In the genomic region with DNA sequence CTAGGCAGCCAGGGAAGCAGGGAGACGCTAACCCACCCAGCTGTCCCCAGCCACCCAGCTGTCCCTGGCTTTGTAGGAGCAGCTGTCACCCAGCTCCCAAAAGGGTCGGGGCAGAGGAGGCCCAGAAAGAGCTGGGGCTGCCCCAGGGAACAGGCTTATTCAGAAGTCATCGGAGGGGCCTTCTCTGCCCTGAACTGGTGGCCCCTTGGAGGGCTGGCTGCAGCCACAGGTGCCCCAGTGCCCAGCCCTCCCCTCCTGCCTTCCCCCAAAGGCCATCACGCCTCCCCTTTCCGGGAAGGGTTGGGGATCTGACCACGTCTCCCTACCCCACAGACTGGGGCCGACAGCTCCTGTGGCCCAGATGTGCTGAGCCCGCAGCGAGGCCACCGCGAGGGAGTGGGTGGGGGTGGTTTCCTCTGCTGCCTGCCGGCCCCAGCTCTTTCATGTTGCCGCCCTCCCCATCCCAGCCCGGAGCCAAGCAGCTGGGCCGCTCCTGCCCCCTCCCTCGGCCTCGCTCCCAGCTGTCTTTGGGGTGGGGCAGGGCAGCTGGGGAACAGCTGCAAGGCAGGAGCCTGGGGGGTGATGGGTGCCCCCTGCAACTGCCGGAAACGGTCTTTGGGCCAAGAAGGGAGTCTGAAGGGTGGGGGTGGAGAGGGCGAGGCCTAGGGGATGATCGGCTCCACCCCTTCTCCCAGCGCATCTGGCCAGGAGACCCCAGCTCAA, we compare ENCODE assay signal across 8 cellular contexts. TPM values are rescaled to one million over a fixed set of nuclear protein-coding genes. Genes with fewer than 3 reads are reported as not detected.
DNase-seq lines count a peak whose midpoint lies in the region; ATAC-seq, FAIRE-seq and TF ChIP-seq lines count a peak whose summit lies in the region.

No MANE protein-coding gene starts in this region.

- H3K36me3 ChIP-seq in hepatocyte (replicated peaks; ENCODE audit: insufficient read depth, low read depth): no peaks in the 10 kb centered on the region
- peaks cover 4 to 13% of the 10 kb centered on the region in 2 donors for H3K36me3 ChIP-seq in kidney (ENCODE audit: control insufficient read depth in 1 of 2, insufficient read depth in 2 of 2, low read length in 2 of 2)

- peak; percentile 12 for DNase-seq in NCI-H524 treated with DMSO at 0.1 percent for 48 hours (lab: John Stamatoyannopoulos, UW)
- DNase-seq in activated effector memory CD4-positive, alpha-beta T cell treated with Interleukin-2 at 50 U/mL for 16 hours: peak; percentile 54
- DNase-seq in hepatocyte (ENCODE audit: low spot score): peak; percentile 65
- peak; percentile 51 to 60 for DNase-seq in stimulated activated CD4-positive, alpha-beta T cell treated with anti-CD3 and anti-CD28 coated beads, Interleukin-2, amount 100 ng/mL, for 48 hours
- DNase-seq in cerebellum (ENCODE audit: low spot score): no peak
- DNase-seq in kidney: no peak

- no peak overlapping the region for H3K4me3 ChIP-seq in hepatocyte
- H3K4me3 ChIP-seq in kidney (ENCODE audit: low read length in 2 of 2): no peak overlapping the region

- H4K20me1 ChIP-seq in hepatocyte (ENCODE audit: insufficient read depth, poor library complexity, severe bottlenecking): no peaks in the 10 kb centered on the region

- FAIRE-seq in kidney (lab: Jason Lieb, UNC): no peak

- no peaks in the 10 kb centered on the region for H3K27me3 ChIP-seq in hepatocyte

- H3K4me1 ChIP-seq in hepatocyte (ENCODE audit: insufficient read depth) (peaks cover 10% of the 10 kb centered on the region), kidney (ENCODE audit: control insufficient read depth in 1 of 2, insufficient read depth in 1 of 2, low read depth in 1 of 2, low read length in 2 of 2) (peaks cover 18 to 28% of the 10 kb centered on the region in 2 donors)

- TF ChIP-seq CTCF in hepatocyte (IDR thresholded peaks at IDR 0.05; ENCODE audit: poor library complexity) (no peak), kidney (IDR thresholded peaks at IDR 0.05; ENCODE audit: borderline replicate concordance, extremely low read depth, insufficient read depth) (no peak)

- WGBS in hepatocyte (ENCODE audit: low lambda C conversion rate, missing lambda C conversion rate): 28% methylated on average over 16 of the region's 22 CpGs

- peak; percentile 72 for ATAC-seq in GM18867 (IDR thresholded peaks at IDR 0.05; ENCODE audit: unreplicated experiment)
- peak; percentile 82 for ATAC-seq in HG02763 (IDR thresholded peaks at IDR 0.05; ENCODE audit: unreplicated experiment)

- H3K4me2 ChIP-seq in hepatocyte: peak overlapping the region; percentile 65

- intact Hi-C loops in kidney (cut with DNase I): no loop called here

- H3K9ac ChIP-seq in kidney (ENCODE audit: low read length in 2 of 2): peak overlapping the region in 1 of 2 donors; percentile 34

- H3K27ac ChIP-seq in hepatocyte (no peak overlapping the region), kidney (ENCODE audit: low read depth in 2 of 2, low read length in 2 of 2) (no peak overlapping the region)

- H3K79me2 ChIP-seq in hepatocyte: no peaks in the 10 kb centered on the region

- H3K9me3 ChIP-seq in hepatocyte (ENCODE audit: low read depth): no peaks in the 10 kb centered on the region
- no peaks in the 10 kb centered on the region for H3K9me3 ChIP-seq in kidney (ENCODE audit: control insufficient read depth in 1 of 2, low read length in 2 of 2)

- H2AFZ ChIP-seq in hepatocyte: no peak overlapping the region

- H3K9me2 ChIP-seq in hepatocyte (replicated peaks; ENCODE audit: insufficient read depth): no peaks in the 10 kb centered on the region

RNA-seq across cellular contexts. Expression of a gene that starts 16.8 kb away (rescaled TPM):
- 41.3 and 53.3 TPM in 2 replicates for total RNA-seq in hepatocyte
- polyA plus RNA-seq in hepatocyte: 61.2 and 63.4 TPM in 2 replicates
- 50.3 TPM for total RNA-seq in cerebellum
- total RNA-seq in kidney: 198 TPM
- 160 TPM for polyA plus RNA-seq in kidney (ENCODE audit: insufficient read depth, low read depth, low replicate concordance)

RNA-seq across cellular contexts. Expression of a gene that starts 53.1 kb away (rescaled TPM):
- total RNA-seq in hepatocyte: 6.4 and 9.6 TPM in 2 replicates
- polyA plus RNA-seq in hepatocyte: 16.5 and 18.5 TPM in 2 replicates
- 17.1 TPM for total RNA-seq in cerebellum
- total RNA-seq in kidney: 16.3 TPM
- 28.8 TPM for polyA plus RNA-seq in kidney (ENCODE audit: insufficient read depth, low read depth, low replicate concordance)

RNA-seq across cellular contexts. Expression of a gene that starts 53.4 kb away (rescaled TPM):
- 6.2 and 17.5 TPM in 2 replicates for total RNA-seq in hepatocyte
- polyA plus RNA-seq in hepatocyte: 12.3 and 15.7 TPM in 2 replicates
- 10.1 TPM for total RNA-seq in cerebellum
- 17.3 TPM for total RNA-seq in kidney
- polyA plus RNA-seq in kidney (ENCODE audit: insufficient read depth, low read depth, low replicate concordance): 72.1 TPM

Comparison
In these comparisons a context has a peak if more than half of its experiments do, and no peak if none do; other contexts are left out.
1. DNase-seq: peak in NCI-H524 treated with DMSO at 0.1 percent for 48 hours (single experiment), activated effector memory CD4-positive, alpha-beta T cell treated with Interleukin-2 at 50 U/mL for 16 hours (single experiment), hepatocyte (single experiment) and stimulated activated CD4-positive, alpha-beta T cell treated with anti-CD3 and anti-CD28 coated beads, Interleukin-2, amount 100 ng/mL, for 48 hours (2 of 2); none in cerebellum (single experiment) and kidney (single experiment).